In genomic region chr22:37431811-37432707, GRCh38 we compare ENCODE assay signal across 10 cellular contexts. TPM values are rescaled to one million over a fixed set of nuclear protein-coding genes. Genes with fewer than 3 reads are reported as not detected.
A peak's percentile ranks its signal among the peaks of the same experiment; 100 is the strongest.
DNase-seq lines count a peak whose midpoint lies in the region; ATAC-seq and TF ChIP-seq lines count a peak whose summit lies in the region.
"Had no signal": no experiment of that assay in that cellular context is flagged by ENCODE, and none has a peak within 500 bp of the region (broad histone marks: within the 10 kb centered on the region; RNA-seq: fewer than 3 reads in every experiment).

No MANE protein-coding gene starts in this region.

- peaks cover 4% of the 10 kb centered on the region for H3K36me3 Mint-ChIP-seq in chondrocyte (ENCODE audit: low read depth)

- no peak for ATAC-seq in GM21528 (IDR thresholded peaks at IDR 0.05; ENCODE audit: low FRiP score, unreplicated experiment)

- no peaks in the 10 kb centered on the region for H3K27me3 Mint-ChIP-seq in chondrocyte (ENCODE audit: low read depth)

- peaks cover 34% of the 10 kb centered on the region for H3K4me1 Mint-ChIP-seq in chondrocyte (ENCODE audit: low read depth)

- H3K4me3 Mint-ChIP-seq in chondrocyte (ENCODE audit: unreplicated experiment): no peak overlapping the region
- H3K4me3 Mint-ChIP-seq: B cell had no signal

- DNase-seq in NK-92 treated with Interleukin-12 subunit alpha and Interleukin-12 subunit beta, amount 100 ng/mL, for 24 hours (lab: John Stamatoyannopoulos, UW): peak; percentile 69
- DNase-seq in NK-92 (lab: John Stamatoyannopoulos, UW; ENCODE audit: unreplicated experiment) (no peak), RKO (ENCODE audit: low spot score) (peak; percentile 90), chondrocyte (ENCODE audit: low spot score) (no peak), NCI-H2029 treated with DMSO at 0.1 percent for 48 hours (lab: John Stamatoyannopoulos, UW) (no peak)
- DNase-seq in stimulated activated CD4-positive, alpha-beta T cell treated with anti-CD3 and anti-CD28 coated beads, Interleukin-4, amount 100 ng/mL, for 24 hours: peak; percentile 59
- no peak for DNase-seq in effector CD8-positive, alpha-beta T cell (lab: John Stamatoyannopoulos, UW)
- DNase-seq: mesendoderm had no signal

- no peak for TF ChIP-seq CTCF in chondrocyte (IDR thresholded peaks at IDR 0.05)

- H3K27ac Mint-ChIP-seq in chondrocyte (ENCODE audit: unreplicated experiment): peak overlapping the region; percentile 92
- H3K27ac Mint-ChIP-seq: B cell had no signal

- peaks cover 6% of the 10 kb centered on the region for H3K9me3 Mint-ChIP-seq in chondrocyte (ENCODE audit: low read depth)

RNA-seq across cellular contexts. Expression of gene ELFN2, which starts 4.8 kb away (rescaled TPM):
- total RNA-seq in chondrocyte: 0.65 to 1.2 TPM (median 1.1 TPM) in 3 replicates

RNA-seq across cellular contexts. Expression of gene MFNG, which starts 54.1 kb away (rescaled TPM):
- 1.1 to 2.1 TPM (median 1.2 TPM) in 3 replicates for total RNA-seq in chondrocyte

Comparison
In these comparisons a context has a peak if more than half of its experiments do, and no peak if none do; other contexts are left out.
1. DNase-seq: peak in NK-92 treated with Interleukin-12 subunit alpha and Interleukin-12 subunit beta, amount 100 ng/mL, for 24 hours (single experiment), RKO (single experiment) and stimulated activated CD4-positive, alpha-beta T cell treated with anti-CD3 and anti-CD28 coated beads, Interleukin-4, amount 100 ng/mL, for 24 hours (single experiment); none in NK-92 (single experiment), chondrocyte (single experiment), effector CD8-positive, alpha-beta T cell (single experiment) and NCI-H2029 treated with DMSO at 0.1 percent for 48 hours (single experiment).